8 cellular contexts compared by ENCODE assay signal in genomic region chr19:42255766-42256750, GRCh38. TPM values are rescaled to one million over a fixed set of nuclear protein-coding genes. Genes with fewer than 3 reads are reported as not detected.
A peak's percentile ranks its signal among the peaks of the same experiment; 100 is the strongest.
DNase-seq lines count a peak whose midpoint lies in the region; ATAC-seq and TF ChIP-seq lines count a peak whose summit lies in the region.

No MANE protein-coding gene starts in this region.

- no peaks in the 10 kb centered on the region for H3K9me3 Mint-ChIP-seq in effector memory CD8-positive, alpha-beta T cell
- no peaks in the 10 kb centered on the region for H3K9me3 Mint-ChIP-seq in memory B cell

- POLR2A ChIA-PET in RWPE1 (lab: Yijun Ruan, JAX; ENCODE audit: low non-redundant PET) = no interaction called here

- no peaks in the 10 kb centered on the region for H3K27me3 Mint-ChIP-seq in effector memory CD8-positive, alpha-beta T cell
- H3K27me3 Mint-ChIP-seq in memory B cell = peaks cover 2% of the 10 kb centered on the region

- peak overlapping the region; percentile 98 for H3K27ac ChIP-seq in RWPE1
- peak overlapping the region; percentile 98 to 100 (median 100) for H3K27ac ChIP-seq in tibial nerve

- H3K27me3 ChIP-seq in tibial nerve = no peaks in the 10 kb centered on the region

- peak in 1 of 2 donors; percentile 32 for TF ChIP-seq EP300 in tibial nerve (IDR thresholded peaks at IDR 0.05)

- H3K27ac Mint-ChIP-seq in effector memory CD8-positive, alpha-beta T cell = peak overlapping the region; percentile 56 to 67
- H3K27ac Mint-ChIP-seq in memory B cell = no peak overlapping the region

- peaks cover 18% of the 10 kb centered on the region for H3K36me3 Mint-ChIP-seq in effector memory CD8-positive, alpha-beta T cell (ENCODE audit: insufficient read depth)
- no peaks in the 10 kb centered on the region for H3K36me3 Mint-ChIP-seq in memory B cell

- no peaks in the 10 kb centered on the region for H3K36me3 ChIP-seq in tibial nerve

- no peaks in the 10 kb centered on the region for H3K9me3 ChIP-seq in tibial nerve

- WGBS in tibial nerve, 2 donors = 3 to 4% methylated on average over 27 to 37 of the region's 38 CpGs

- TF ChIP-seq CTCF in RWPE1 (conservative IDR thresholded peaks at IDR 0.05; ENCODE audit: low read depth) (no peak), tibial nerve (IDR thresholded peaks at IDR 0.05) (peak in 1 of 5 experiments; percentile 12)

- peak; percentile 56 for DNase-seq in A172 (ENCODE audit: low spot score)
- peak; percentile 32 for DNase-seq in GM03348 (ENCODE audit: low spot score)
- no peak for DNase-seq in RWPE1 (ENCODE audit: low spot score)
- DNase-seq in effector memory CD8-positive, alpha-beta T cell = no peak
- DNase-seq in memory B cell (ENCODE audit: low spot score in 2 of 2) = peak in 1 of 2 donors; percentile 37
- no peak for DNase-seq in tibial nerve (ENCODE audit: low spot score in 2 of 2)
- DNase-seq in activated CD4-positive, CD25-positive, alpha-beta regulatory T cell (lab: John Stamatoyannopoulos, UW) = no peak
- DNase-seq in H4 (ENCODE audit: low spot score) = no peak

- H3K4me3 Mint-ChIP-seq in effector memory CD8-positive, alpha-beta T cell = peak overlapping the region; percentile 86 to 96
- peak overlapping the region; percentile 65 for H3K4me3 Mint-ChIP-seq in memory B cell

- peaks cover 22 to 24% of the 10 kb centered on the region in 2 donors for H3K4me1 Mint-ChIP-seq in effector memory CD8-positive, alpha-beta T cell (ENCODE audit: low read depth in 2 of 2)
- peaks cover 17% of the 10 kb centered on the region for H3K4me1 Mint-ChIP-seq in memory B cell

- CTCF ChIA-PET in RWPE1 (lab: Yijun Ruan, JAX) = interaction anchor here (1.0 kb wide), 1 partner anchor 23 kb away, joined by 3 read pairs; no protein-coding TSS in a partner anchor

- H3K4me1 ChIP-seq in tibial nerve = peaks cover 0 to 38% (median 21%) of the 10 kb centered on the region in 4 donors

- no peak for TF ChIP-seq POLR2A in tibial nerve (IDR thresholded peaks at IDR 0.05)

- no peak for ATAC-seq in effector memory CD8-positive, alpha-beta T cell (replicated peaks)
- no peak for ATAC-seq in memory B cell (ENCODE audit: low read depth)

- H3K4me3 ChIP-seq in tibial nerve = peak overlapping the region; percentile 88 to 99 (median 96)

RNA-seq across cellular contexts. Expression of gene ERF, which starts 1.1 kb away (rescaled TPM):
- 43.6 and 52.8 TPM in 2 replicates for total RNA-seq in A172 (2014; rRNA removed; shearing (Covaris generic))
- total RNA-seq in tibial nerve = 10 to 100 TPM; 30.4 to 42.6 (median 35.1) TPM
- total RNA-seq in H4 (2014; rRNA removed; shearing (Covaris generic)) = 27.1 and 31.1 TPM in 2 replicates

RNA-seq across cellular contexts. Expression of gene CIC, which starts 13.0 kb away (rescaled TPM):
- 25.3 and 48.5 TPM in 2 replicates for total RNA-seq in A172 (2014; rRNA removed; shearing (Covaris generic))
- total RNA-seq in tibial nerve = 10 to 100 TPM; 27.0 to 74.1 (median 41.3) TPM
- total RNA-seq in H4 (2014; rRNA removed; shearing (Covaris generic)) = 10.8 and 12.1 TPM in 2 replicates

RNA-seq across cellular contexts. Expression of gene GSK3A, which starts 13.7 kb away (rescaled TPM):
- 25.7 and 34.0 TPM in 2 replicates for total RNA-seq in A172 (2014; rRNA removed; shearing (Covaris generic))
- total RNA-seq in tibial nerve = 10 to 100 TPM; 24.7 to 34.5 (median 28.3) TPM
- total RNA-seq in H4 (2014; rRNA removed; shearing (Covaris generic)) = 29.8 and 30.6 TPM in 2 replicates

RNA-seq across cellular contexts. Expression of gene ZNF526, which starts 35.9 kb away (rescaled TPM):
- 12.6 and 20.6 TPM in 2 replicates for total RNA-seq in A172 (2014; rRNA removed; shearing (Covaris generic))
- total RNA-seq in tibial nerve = 1 to 10 TPM; 4.3 to 6.3 (median 6.3) TPM
- total RNA-seq in H4 (2014; rRNA removed; shearing (Covaris generic)) = 4.1 and 5.5 TPM in 2 replicates

RNA-seq across cellular contexts. Expression of gene DEDD2, which starts 38.6 kb away (rescaled TPM):
- total RNA-seq in A172 (2014; rRNA removed; shearing (Covaris generic)) = 65.3 and 75.4 TPM in 2 replicates
- total RNA-seq in tibial nerve = 10 to 100 TPM; 33.9 to 56.2 (median 40.3) TPM
- total RNA-seq in H4 (2014; rRNA removed; shearing (Covaris generic)) = 10.4 and 14.8 TPM in 2 replicates

Comparison
In these comparisons a context has a peak if more than half of its experiments do, and no peak if none do; other contexts are left out.
1. DNase-seq: peak in A172 (single experiment) and GM03348 (single experiment); none in RWPE1 (single experiment), effector memory CD8-positive, alpha-beta T cell (0 of 3), tibial nerve (0 of 2), activated CD4-positive, CD25-positive, alpha-beta regulatory T cell (0 of 4) and H4 (single experiment).